In genomic region chr1:34272152-34272551, GRCh38 we compare ENCODE assay signal across 22 cellular contexts.
"Had no signal": no experiment of that assay in that cellular context is flagged by ENCODE, and none has a peak within 500 bp of the region (broad histone marks: within the 10 kb centered on the region; RNA-seq: fewer than 3 reads in every experiment).

No MANE protein-coding gene starts in this region.

- H3K27ac ChIP-seq: HL-60, RWPE1 had no signal

- ATAC-seq: Panc1, PC-3 had no signal

- H3K9me3 ChIP-seq: SK-N-SH had no signal

- H3K9ac ChIP-seq: SK-N-SH had no signal

- DNase-seq: KBM-7; MV-4-11; NCI-H1048; NCI-H1105; NCI-H1417; NCI-H1436 treated with DMSO at 0.1 percent for 48 hours; NCI-H1694; NCI-H187 treated with DMSO at 0.1 percent for 48 hours; NCI-H2029 treated with DMSO at 0.1 percent for 48 hours; NCI-H2171; NCI-H226; NCI-H524; NCI-H526 treated with DMSO at 0.1 percent for 48 hours; NCI-H748 treated with DMSO at 0.1 percent for 48 hours; NK-92 treated with Interleukin-12 subunit alpha and Interleukin-12 subunit beta, amount 100 ng/mL, for 24 hours; PC-3; SHP77; SK-N-SH; SW 1271 had no signal
